ENCODE assay signal across 1 cellular context in the genomic region with DNA sequence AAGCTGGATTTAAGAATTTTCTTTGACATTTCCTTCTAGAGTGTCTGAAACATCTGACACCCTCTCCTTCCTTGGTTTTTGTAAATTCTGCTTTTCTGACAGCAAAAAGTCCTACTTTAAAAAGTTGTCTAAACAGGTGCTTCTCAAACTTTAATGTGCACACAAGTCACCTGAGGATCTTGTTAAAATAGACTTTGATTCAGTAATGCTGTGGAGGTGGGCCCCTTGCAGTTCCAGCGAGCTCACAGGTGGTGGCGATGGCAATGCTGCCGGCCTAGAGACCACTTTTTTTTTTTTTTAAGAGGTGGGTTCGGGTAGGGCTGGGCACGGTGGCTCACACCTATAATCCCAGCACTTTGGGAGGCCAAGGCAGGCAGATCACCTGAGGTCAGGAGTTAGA.
TF ChIP-seq lines count a peak whose summit lies in the region.

No MANE protein-coding gene starts in this region.

TF ChIP-seq in Ishikawa, 13 proteins besides CTCF, POLR2A, EP300 and RAD21 (continued from another document):
- TF ChIP-seq, protein P1, sequence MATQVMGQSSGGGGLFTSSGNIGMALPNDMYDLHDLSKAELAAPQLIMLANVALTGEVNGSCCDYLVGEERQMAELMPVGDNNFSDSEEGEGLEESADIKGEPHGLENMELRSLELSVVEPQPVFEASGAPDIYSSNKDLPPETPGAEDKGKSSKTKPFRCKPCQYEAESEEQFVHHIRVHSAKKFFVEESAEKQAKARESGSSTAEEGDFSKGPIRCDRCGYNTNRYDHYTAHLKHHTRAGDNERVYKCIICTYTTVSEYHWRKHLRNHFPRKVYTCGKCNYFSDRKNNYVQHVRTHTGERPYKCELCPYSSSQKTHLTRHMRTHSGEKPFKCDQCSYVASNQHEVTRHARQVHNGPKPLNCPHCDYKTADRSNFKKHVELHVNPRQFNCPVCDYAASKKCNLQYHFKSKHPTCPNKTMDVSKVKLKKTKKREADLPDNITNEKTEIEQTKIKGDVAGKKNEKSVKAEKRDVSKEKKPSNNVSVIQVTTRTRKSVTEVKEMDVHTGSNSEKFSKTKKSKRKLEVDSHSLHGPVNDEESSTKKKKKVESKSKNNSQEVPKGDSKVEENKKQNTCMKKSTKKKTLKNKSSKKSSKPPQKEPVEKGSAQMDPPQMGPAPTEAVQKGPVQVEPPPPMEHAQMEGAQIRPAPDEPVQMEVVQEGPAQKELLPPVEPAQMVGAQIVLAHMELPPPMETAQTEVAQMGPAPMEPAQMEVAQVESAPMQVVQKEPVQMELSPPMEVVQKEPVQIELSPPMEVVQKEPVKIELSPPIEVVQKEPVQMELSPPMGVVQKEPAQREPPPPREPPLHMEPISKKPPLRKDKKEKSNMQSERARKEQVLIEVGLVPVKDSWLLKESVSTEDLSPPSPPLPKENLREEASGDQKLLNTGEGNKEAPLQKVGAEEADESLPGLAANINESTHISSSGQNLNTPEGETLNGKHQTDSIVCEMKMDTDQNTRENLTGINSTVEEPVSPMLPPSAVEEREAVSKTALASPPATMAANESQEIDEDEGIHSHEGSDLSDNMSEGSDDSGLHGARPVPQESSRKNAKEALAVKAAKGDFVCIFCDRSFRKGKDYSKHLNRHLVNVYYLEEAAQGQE (IDR thresholded peaks at IDR 0.05; ENCODE audit: low read depth) = no peak
- no peak for TF ChIP-seq TEAD4 (IDR thresholded peaks at IDR 0.05)
- no peak for TF ChIP-seq TCF12 (IDR thresholded peaks at IDR 0.05; ENCODE audit: low read depth)
- TF ChIP-seq ZBTB7A (IDR thresholded peaks at IDR 0.05; ENCODE audit: low read depth) = no peak
- TF ChIP-seq CREB1 (IDR thresholded peaks at IDR 0.05; ENCODE audit: low read depth) = no peak
- TF ChIP-seq, protein P2, sequence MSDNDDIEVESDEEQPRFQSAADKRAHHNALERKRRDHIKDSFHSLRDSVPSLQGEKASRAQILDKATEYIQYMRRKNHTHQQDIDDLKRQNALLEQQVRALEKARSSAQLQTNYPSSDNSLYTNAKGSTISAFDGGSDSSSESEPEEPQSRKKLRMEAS (IDR thresholded peaks at IDR 0.05) = no peak
- TF ChIP-seq, protein P3, sequence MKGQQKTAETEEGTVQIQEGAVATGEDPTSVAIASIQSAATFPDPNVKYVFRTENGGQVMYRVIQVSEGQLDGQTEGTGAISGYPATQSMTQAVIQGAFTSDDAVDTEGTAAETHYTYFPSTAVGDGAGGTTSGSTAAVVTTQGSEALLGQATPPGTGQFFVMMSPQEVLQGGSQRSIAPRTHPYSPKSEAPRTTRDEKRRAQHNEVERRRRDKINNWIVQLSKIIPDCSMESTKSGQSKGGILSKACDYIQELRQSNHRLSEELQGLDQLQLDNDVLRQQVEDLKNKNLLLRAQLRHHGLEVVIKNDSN (IDR thresholded peaks at IDR 0.05) = no peak
- TF ChIP-seq TAF1 (IDR thresholded peaks at IDR 0.05; ENCODE audit: low read depth) = no peak
TF ChIP-seq in Ishikawa: peak in this region for 0.
